26 cellular contexts compared by ENCODE assay signal in the genomic region with DNA sequence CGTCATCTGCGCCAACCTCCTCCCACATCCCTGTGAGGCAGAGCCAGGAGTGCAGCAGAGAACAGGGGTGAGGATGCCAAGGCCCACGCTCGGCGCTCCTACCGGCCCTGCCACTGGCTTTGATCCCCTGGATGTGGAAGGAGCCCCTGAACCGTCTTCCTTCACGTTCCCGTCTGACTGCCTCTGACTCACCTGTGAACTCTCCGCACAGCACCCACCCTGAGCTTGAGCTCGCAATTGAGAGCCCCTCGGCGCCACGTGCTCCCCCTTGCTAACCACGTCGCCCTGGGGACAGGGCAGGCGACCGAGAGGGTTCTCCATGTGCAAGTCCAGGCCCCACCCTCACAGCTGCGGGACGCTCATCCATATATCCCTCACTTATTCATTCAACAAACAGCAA.
"Had no signal": no experiment of that assay in that cellular context is flagged by ENCODE, and none has a peak within 500 bp of the region (broad histone marks: within the 10 kb centered on the region; RNA-seq: fewer than 3 reads in every experiment).

No MANE protein-coding gene starts in this region.

- H3K36me3 Mint-ChIP-seq: natural killer cell; stimulated activated memory B cell treated with anti-CD40 and anti-IgM and Interleukin-4, amounts not matched to agents 10 μg/mL and 1 μg/mL and 100 μg/mL, for 72 hours had no signal

- H3K9me3 Mint-ChIP-seq: natural killer cell, neural crest cell had no signal

- ATAC-seq: foreskin keratinocyte; heart right ventricle; left colon; natural killer cell; stimulated activated memory B cell treated with anti-CD40 and anti-IgM and Interleukin-4, amounts not matched to agents 10 μg/mL and 1 μg/mL and 100 μg/mL, for 72 hours had no signal

- H3K27me3 Mint-ChIP-seq: stimulated activated memory B cell treated with anti-CD40 and anti-IgM and Interleukin-4, amounts not matched to agents 10 μg/mL and 1 μg/mL and 100 μg/mL, for 72 hours had no signal

- H3K9me3 ChIP-seq: esophagus muscularis mucosa, heart right ventricle, left ventricle myocardium inferior, prostate gland, right atrium auricular region, sigmoid colon, thoracic aorta, tibial nerve, upper lobe of left lung had no signal

- H3K4me1 Mint-ChIP-seq: memory B cell; natural killer cell; stimulated activated memory B cell treated with anti-CD40 and anti-IgM and Interleukin-4, amounts not matched to agents 10 μg/mL and 1 μg/mL and 100 μg/mL, for 72 hours had no signal

- H3K4me1 ChIP-seq: esophagus muscularis mucosa, foreskin keratinocyte, heart right ventricle, left ventricle myocardium inferior, prostate gland, right atrium auricular region, sigmoid colon, tibial nerve, upper lobe of left lung had no signal

- H3K4me3 Mint-ChIP-seq: endodermal cell; memory B cell; natural killer cell; neural crest cell; stimulated activated memory B cell treated with anti-CD40 and anti-IgM and Interleukin-4, amounts not matched to agents 10 μg/mL and 1 μg/mL and 100 μg/mL, for 72 hours; stimulated activated naive CD8-positive, alpha-beta T cell treated with anti-CD3 and anti-CD28 coated beads, Interleukin-15, Interleukin-2, amounts not matched to agents 100 ng/mL and 50 ng/mL, for 24 hours had no signal

- H3K36me3 ChIP-seq: esophagus muscularis mucosa, heart right ventricle, left ventricle myocardium inferior, prostate gland, right atrium auricular region, sigmoid colon, thoracic aorta, tibial nerve, upper lobe of left lung had no signal

- H3K27ac Mint-ChIP-seq: endodermal cell; memory B cell; natural killer cell; stimulated activated memory B cell treated with anti-CD40 and anti-IgM and Interleukin-4, amounts not matched to agents 10 μg/mL and 1 μg/mL and 100 μg/mL, for 72 hours; stimulated activated naive CD8-positive, alpha-beta T cell treated with anti-CD3 and anti-CD28 coated beads, Interleukin-15, Interleukin-2, amounts not matched to agents 100 ng/mL and 50 ng/mL, for 24 hours had no signal

- H3K27me3 ChIP-seq: foreskin keratinocyte, right atrium auricular region, tibial nerve, upper lobe of left lung had no signal

- H3K27ac ChIP-seq: dorsolateral prefrontal cortex, epithelial cell of prostate, esophagus muscularis mucosa, foreskin keratinocyte, heart right ventricle, left ventricle myocardium inferior, prostate gland, right atrium auricular region, sigmoid colon, thoracic aorta, tibial nerve, upper lobe of left lung had no signal

- DNase-seq: cerebellar nuclear complex; dorsolateral prefrontal cortex; effector CD8-positive, alpha-beta T cell; endodermal cell; foreskin keratinocyte; glutamatergic neuron; heart right ventricle; hippocampal formation; kidney glomerular epithelial cell; left colon; left ventricle myocardium inferior; natural killer cell; sigmoid colon; stimulated activated CD4-positive, alpha-beta T cell treated with anti-CD3 and anti-CD28 coated beads, Interleukin-4, amount 100 ng/mL, for 4 hours; upper lobe of left lung had no signal

- H3K4me3 ChIP-seq: dorsolateral prefrontal cortex, esophagus muscularis mucosa, heart right ventricle, left ventricle myocardium inferior, lung, prostate gland, right atrium auricular region, sigmoid colon, thoracic aorta, tibial nerve, upper lobe of left lung had no signal
